ENCODE assay signal across 23 cellular contexts in the genomic region with DNA sequence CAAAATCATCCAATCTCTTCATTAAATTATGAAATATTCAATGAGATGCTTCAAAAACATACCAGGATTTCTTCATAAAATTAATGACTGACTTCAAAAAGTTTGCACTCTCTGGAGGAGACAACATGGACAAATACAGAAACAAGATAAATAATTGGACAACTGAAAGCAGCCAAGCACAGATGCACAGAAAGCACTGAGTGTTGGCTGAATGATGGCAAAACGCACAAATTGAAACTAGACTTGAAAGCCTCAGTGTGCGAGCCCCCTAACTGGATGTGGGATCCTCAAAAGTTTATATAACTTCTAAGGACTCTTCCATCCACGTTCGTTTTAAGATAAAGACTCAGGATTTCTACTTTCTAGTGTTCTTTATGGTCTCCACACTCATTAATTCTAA. TPM values are rescaled to one million over a fixed set of nuclear protein-coding genes. Genes with fewer than 3 reads are reported as not detected.
"Had no signal": no experiment of that assay in that cellular context is flagged by ENCODE, and none has a peak within 500 bp of the region (broad histone marks: within the 10 kb centered on the region; RNA-seq: fewer than 3 reads in every experiment).

No MANE protein-coding gene starts in this region.

- DNase-seq: KBM-7, MG63, NCI-H1092, NCI-H1105 treated with DMSO at 0.1 percent for 48 hours, NCI-H1417 treated with DMSO at 0.1 percent for 48 hours, NCI-H146, NCI-H1694 treated with DMSO at 0.1 percent for 48 hours, NCI-H1930, NCI-H2081, NCI-H2107, NCI-H2227 treated with DMSO at 0.1 percent for 48 hours, NCI-H524, NCI-H526 treated with DMSO at 0.1 percent for 48 hours, NCI-H748 treated with DMSO at 0.1 percent for 48 hours, SHP77, SK-N-SH, SW 1271 had no signal

- H3K4me2 ChIP-seq: SK-N-SH had no signal

- FAIRE-seq: HepG2 had no signal

- H3K4me3 ChIP-seq: MG63 had no signal

- H3K27ac ChIP-seq: RWPE1 had no signal

- H3K9ac ChIP-seq: SK-N-SH had no signal

- H3K9me3 ChIP-seq: MG63, SK-N-SH had no signal

- H3K27me3 ChIP-seq: MG63 had no signal

- ATAC-seq: HepG2, Panc1 had no signal

- H3K36me3 ChIP-seq: MG63 had no signal

RNA-seq across cellular contexts. Expression of gene RGS18, which starts 27.9 kb away (rescaled TPM):
- total RNA-seq: HepG2, HT1080, NCI-H460, SK-MEL-5 had no signal
- polyA plus RNA-seq: HepG2, SK-N-SH had no signal
